20 cellular contexts compared by ENCODE assay signal in genomic region chr10:121941532-121941931, GRCh38.
"Had no signal": no experiment of that assay in that cellular context is flagged by ENCODE, and none has a peak within 500 bp of the region (broad histone marks: within the 10 kb centered on the region; RNA-seq: fewer than 3 reads in every experiment).

No MANE protein-coding gene starts in this region.

- H3K4me3 ChIP-seq: gastrocnemius medialis, lower lobe of right lung, ovary, psoas muscle, skin epidermis, spleen, testis, tibial artery had no signal

- DNase-seq: effector CD8-positive, alpha-beta T cell; endodermal cell; foreskin fibroblast; gastrocnemius medialis; left ventricle myocardium superior; lower lobe of right lung; naive thymus-derived CD8-positive, alpha-beta T cell; nephron progenitor cell; occipital lobe; ovary; posterior cingulate gyrus; psoas muscle; right cardiac atrium; spleen; stimulated activated CD4-positive, alpha-beta T cell treated with anti-CD3 and anti-CD28 coated beads, Interleukin-4, amount 100 ng/mL, for 4 hours; stimulated activated naive CD8-positive, alpha-beta T cell treated with anti-CD3 and anti-CD28 coated beads, Interleukin-15, Interleukin-2, amounts not matched to agents 100 U/mL and 50 U/mL, for 24 hours; substantia nigra; testis; tibial artery had no signal
